14 cellular contexts compared by ENCODE assay signal in the genomic region with DNA sequence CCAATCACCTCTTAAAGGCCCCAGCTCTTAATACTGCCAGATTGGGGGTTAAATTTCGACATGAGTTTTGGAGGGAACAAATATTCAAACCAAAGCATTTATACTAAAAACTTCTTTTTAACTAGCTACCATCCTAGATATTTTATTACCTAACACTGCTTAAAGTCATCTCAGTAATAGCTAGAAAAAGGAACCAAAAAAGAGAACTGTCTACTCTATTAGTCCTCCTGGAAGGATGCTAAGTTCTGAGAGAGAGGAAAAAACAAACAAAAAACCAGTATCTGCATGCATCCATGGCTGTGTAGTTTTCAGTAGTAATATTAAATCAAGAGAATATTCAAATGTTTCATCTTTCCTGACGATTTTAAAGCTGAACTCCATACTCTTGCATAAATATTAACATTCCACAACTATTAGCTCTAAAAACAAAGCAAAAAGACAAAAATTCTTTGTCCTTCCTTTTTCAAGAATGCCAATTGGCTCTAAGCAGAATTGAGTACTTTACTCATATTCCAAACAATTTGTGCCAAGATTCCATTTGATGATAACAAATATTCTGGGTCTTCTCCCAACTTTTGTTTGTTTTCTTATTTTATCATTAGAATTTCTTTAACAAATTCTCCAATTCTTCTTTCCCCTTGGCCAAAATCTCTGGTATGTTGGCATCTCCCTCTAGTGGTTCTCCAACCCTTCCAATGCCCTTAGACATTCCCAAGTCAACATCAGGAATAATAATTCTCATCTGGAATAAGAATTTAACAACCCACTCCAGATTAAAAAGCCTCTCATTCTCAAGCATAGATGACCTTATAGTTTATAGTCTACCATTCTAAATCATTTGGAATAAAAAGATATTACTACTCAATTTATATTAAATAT. TPM values are rescaled to one million over a fixed set of nuclear protein-coding genes. Genes with fewer than 3 reads are reported as not detected.
DNase-seq lines count a peak whose midpoint lies in the region; ATAC-seq and TF ChIP-seq lines count a peak whose summit lies in the region.
"Had no signal": no experiment of that assay in that cellular context is flagged by ENCODE, and none has a peak within 500 bp of the region (broad histone marks: within the 10 kb centered on the region; RNA-seq: fewer than 3 reads in every experiment).

No MANE protein-coding gene starts in this region.

- TF ChIP-seq CTCF in AG04449 (IDR thresholded peaks at IDR 0.05; ENCODE audit: insufficient read depth, low read length, missing control alignments) (peak; percentile 19), heart right ventricle (IDR thresholded peaks at IDR 0.05) (peak in 2 of 9 donors; percentile 7 to 8)

- peaks cover 24% of the 10 kb centered on the region for H3K36me3 ChIP-seq in effector memory CD4-positive, alpha-beta T cell (ENCODE audit: control insufficient read depth, insufficient read depth, low read length)
- peaks cover 0 to 86% (median 21%) of the 10 kb centered on the region in 9 donors for H3K36me3 ChIP-seq in heart right ventricle

- WGBS in heart right ventricle, 2 donors = 84 to 94% methylated on average over 2 of the region's 2 CpGs

- peaks cover 18% of the 10 kb centered on the region for H3K4me1 ChIP-seq in effector memory CD4-positive, alpha-beta T cell (ENCODE audit: control insufficient read depth, insufficient read depth, low read length, poor library complexity, severe bottlenecking)
- H3K4me1 ChIP-seq in heart right ventricle = peaks cover 0 to 56% (median 23%) of the 10 kb centered on the region in 9 donors

- H3K27ac ChIP-seq in effector memory CD4-positive, alpha-beta T cell (ENCODE audit: insufficient read depth, low read length, poor library complexity, severe bottlenecking) = no peak overlapping the region
- H3K27ac ChIP-seq in heart right ventricle = no peak overlapping the region

- intact Hi-C loops in heart right ventricle (cut with DNase I) = no loop called here

- CTCF ChIA-PET in AG04449 (lab: Yijun Ruan, JAX) = interaction anchor here (0.9 to 2.0 kb wide), 8 partner anchors 9 to 547 kb away, joined by 3 to 8 read pairs (median 4); no protein-coding TSS in a partner anchor

- POLR2A ChIA-PET in AG04449 (lab: Yijun Ruan, JAX) = interaction anchor here (0.6 kb wide), 1 partner anchor 26 kb away, joined by 3 read pairs; no protein-coding TSS in a partner anchor

- H3K4me3 ChIP-seq in AG04449 (ENCODE audit: low read depth, low read length) (no peak overlapping the region), heart right ventricle (no peak overlapping the region)
- no peak overlapping the region for H3K4me3 ChIP-seq in effector memory CD4-positive, alpha-beta T cell (ENCODE audit: insufficient read depth, low read depth, low read length, poor library complexity, severe bottlenecking)

- H3K27me3 ChIP-seq in effector memory CD4-positive, alpha-beta T cell (replicated peaks; ENCODE audit: control insufficient read depth, insufficient read depth, low read length, poor library complexity, severe bottlenecking) = no peaks in the 10 kb centered on the region
- H3K27me3 ChIP-seq in heart right ventricle = no peaks in the 10 kb centered on the region

- DNase-seq in AG04449 (ENCODE audit: low read depth, low spot score) (no peak), amniotic stem cell (lab: John Stamatoyannopoulos, UW) (peak; percentile 18), hepatic stellate cell (ENCODE audit: low spot score) (peak; percentile 31), NCI-H146 (lab: John Stamatoyannopoulos, UW) (no peak), heart right ventricle (no peak), SW480 (ENCODE audit: low spot score) (no peak)
- no peak for DNase-seq in effector memory CD4-positive, alpha-beta T cell
- DNase-seq: activated CD4-positive, alpha-beta T cell treated with anti-CD3 and anti-CD28 coated beads for 48 hours; activated naive CD4-positive, alpha-beta T cell; immature natural killer cell; natural killer cell; NCI-H2081 had no signal

- ATAC-seq in GM21717 (IDR thresholded peaks at IDR 0.05; ENCODE audit: unreplicated experiment) = peak; percentile 51
- no peak for ATAC-seq in heart right ventricle
- ATAC-seq: natural killer cell had no signal

- H3K9me3 ChIP-seq in effector memory CD4-positive, alpha-beta T cell (ENCODE audit: control insufficient read depth, low read length) = no peaks in the 10 kb centered on the region
- no peaks in the 10 kb centered on the region for H3K9me3 ChIP-seq in heart right ventricle

RNA-seq across cellular contexts. Expression of gene CPOX, which starts 5.5 kb away (rescaled TPM):
- 10 to 100 TPM in 7 of 10 donors, 1 to 10 TPM in 3; 7.7 to 12.5 (median 11.0) TPM for total RNA-seq in heart right ventricle
- 10 to 100 TPM in 1 of 2 donors, 1 to 10 TPM in 1; 7.9 to 11.6 TPM for polyA plus RNA-seq in heart right ventricle

RNA-seq across cellular contexts. Expression of gene GPR15, which starts 56.1 kb away (rescaled TPM):
- total RNA-seq in heart right ventricle = under 1 TPM in 1 of 10 donors, not detected in 9; 0.21 TPM
- polyA plus RNA-seq in heart right ventricle = not detected
- total RNA-seq: HT-29 had no signal

Comparison
In these comparisons a context has a peak if more than half of its experiments do, and no peak if none do; other contexts are left out.
1. DNase-seq: peak in amniotic stem cell (single experiment) and hepatic stellate cell (single experiment); none in AG04449 (single experiment), effector memory CD4-positive, alpha-beta T cell (0 of 3), NCI-H146 (single experiment), heart right ventricle (0 of 2) and SW480 (single experiment).